Comparison of ENCODE assay signal across 26 cellular contexts in the genomic region with DNA sequence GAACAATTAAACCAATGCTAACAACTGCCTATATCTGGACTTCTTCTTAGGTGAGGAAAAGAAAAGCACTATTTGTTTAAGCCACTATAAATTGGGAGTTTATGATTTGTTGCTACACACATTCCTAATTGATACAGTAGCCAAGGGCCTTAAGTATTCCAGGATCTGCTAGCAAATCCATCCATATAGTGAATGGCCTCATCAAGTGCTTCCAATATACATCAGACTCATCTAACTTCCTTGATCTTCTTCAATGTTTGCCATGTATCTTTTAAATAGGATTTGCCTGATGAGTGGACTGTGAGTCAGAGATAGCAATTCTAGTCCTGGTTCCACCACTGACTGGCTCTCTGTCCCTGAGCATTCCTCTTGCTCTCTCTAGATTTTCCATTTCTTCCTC.
"Had no signal": no experiment of that assay in that cellular context is flagged by ENCODE, and none has a peak within 500 bp of the region (broad histone marks: within the 10 kb centered on the region; RNA-seq: fewer than 3 reads in every experiment).

No MANE protein-coding gene starts in this region.

- H3K79me2 ChIP-seq: parathyroid adenoma had no signal

- H3K4me2 ChIP-seq: neural progenitor cell, smooth muscle cell had no signal

- H3K4me1 Mint-ChIP-seq: nephron, neural progenitor cell had no signal

- H3K36me3 ChIP-seq: esophagus muscularis mucosa, heart right ventricle, left lung, neural progenitor cell, right lobe of liver, stomach, thyroid gland had no signal

- H3K9ac ChIP-seq: neural progenitor cell, parathyroid adenoma had no signal

- H3K9me3 ChIP-seq: right lobe of liver, stomach, thyroid gland had no signal

- H2AFZ ChIP-seq: neural progenitor cell, parathyroid adenoma had no signal

- ATAC-seq: heart right ventricle; left cardiac atrium; left lung; naive thymus-derived CD4-positive, alpha-beta T cell; right lobe of liver had no signal

- H3K27me3 ChIP-seq: dorsolateral prefrontal cortex, esophagus muscularis mucosa, heart right ventricle, left lung, neural progenitor cell, right lobe of liver, stomach, thyroid gland had no signal

- H3K27ac ChIP-seq: dorsolateral prefrontal cortex, esophagus muscularis mucosa, heart right ventricle, left lung, neural progenitor cell, parathyroid adenoma, right lobe of liver, stomach, thyroid gland had no signal

- H3K4me3 ChIP-seq: dorsolateral prefrontal cortex, esophagus muscularis mucosa, heart right ventricle, left lung, neural progenitor cell, right lobe of liver, smooth muscle cell, stomach, thyroid gland had no signal

- H3K4me1 ChIP-seq: esophagus muscularis mucosa, heart right ventricle, left lung, neural progenitor cell, parathyroid adenoma, right lobe of liver, stomach, thyroid gland had no signal

- H3K27ac Mint-ChIP-seq: naive thymus-derived CD4-positive, alpha-beta T cell; nephron; neural progenitor cell; progenitor cell of endocrine pancreas; type B pancreatic cell had no signal

- H3K4me3 Mint-ChIP-seq: naive thymus-derived CD4-positive, alpha-beta T cell; nephron; neural progenitor cell; type B pancreatic cell had no signal

- DNase-seq: dorsolateral prefrontal cortex; effector CD4-positive, alpha-beta T cell; foreskin melanocyte; glutamatergic neuron; heart right ventricle; kidney; left cardiac atrium; left lung; mesenchymal stem cell; midbrain; naive thymus-derived CD4-positive, alpha-beta T cell; right lobe of liver; stimulated activated CD4-positive, alpha-beta T cell treated with anti-CD3 and anti-CD28 coated beads, Interleukin-12 subunit alpha, Interleukin-12 subunit beta, amount 100 ng/mL, for 4 hours; stimulated activated CD4-positive, alpha-beta T cell treated with anti-CD3 and anti-CD28 coated beads, Interleukin-1b, Interleukin-23, amount 100 ng/mL, for 48 hours; stimulated activated CD4-positive, alpha-beta T cell treated with anti-CD3 and anti-CD28 coated beads, Interleukin-4, amount 100 ng/mL, for 1 hour; stimulated activated CD8-positive, alpha-beta memory T cell treated with anti-CD3 and anti-CD28 coated beads, Interleukin-4, amount 100 ng/mL, for 48 hours; stimulated activated naive CD4-positive, alpha-beta T cell; stomach; thyroid gland had no signal

- H3K36me3 Mint-ChIP-seq: type B pancreatic cell had no signal
